8 cellular contexts compared by ENCODE assay signal in the genomic region with DNA sequence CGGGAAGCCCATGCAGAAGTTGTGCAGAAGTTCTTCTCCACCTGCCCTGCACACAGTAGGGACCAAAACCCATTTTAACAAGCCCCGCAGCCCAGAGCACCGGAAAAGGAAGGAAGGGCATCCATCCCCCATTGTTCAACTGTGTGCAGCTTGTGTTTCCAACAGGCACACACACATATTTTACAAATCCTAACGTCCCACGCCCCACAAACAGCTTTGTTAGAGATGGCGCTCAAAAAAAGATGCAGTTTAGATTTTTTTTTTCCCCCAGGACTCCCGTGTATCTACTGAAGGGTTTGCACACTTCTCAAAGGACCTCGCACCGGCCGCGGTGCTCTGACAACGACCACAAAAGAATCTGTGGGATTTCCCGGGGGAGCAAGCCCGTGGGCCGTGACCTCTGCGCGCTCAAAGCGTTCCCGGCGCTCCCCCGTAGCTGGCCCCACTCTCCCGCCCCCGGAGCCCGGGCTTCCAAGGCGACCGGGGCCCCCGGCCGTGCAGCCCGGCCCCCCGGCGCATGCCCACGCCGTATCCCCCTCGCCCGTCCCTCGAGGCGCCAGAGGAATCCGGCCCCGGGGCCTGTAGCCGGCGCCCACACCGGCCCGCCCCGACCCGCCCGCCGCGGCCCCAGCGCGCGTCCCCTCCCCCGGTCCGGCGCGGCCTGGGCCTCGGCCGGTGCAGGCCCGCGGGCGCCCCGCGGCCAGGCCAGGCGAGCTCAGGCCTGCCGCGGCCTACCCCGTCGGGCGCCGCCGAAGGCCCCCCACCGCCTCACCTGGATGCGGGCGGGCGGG. TPM values are rescaled to one million over a fixed set of nuclear protein-coding genes. Genes with fewer than 3 reads are reported as not detected.
DNase-seq lines count a peak whose midpoint lies in the region; ATAC-seq, FAIRE-seq and TF ChIP-seq lines count a peak whose summit lies in the region.

No MANE protein-coding gene starts in this region.

- DNase-seq in ELR (ENCODE audit: low read depth): peak; percentile 33
- DNase-seq in Kasumi-1 (lab: John Stamatoyannopoulos, UW): peak; percentile 25 to 43
- DNase-seq in activated T-helper 1 cell treated with anti-CD3 and anti-CD28 coated beads, Interleukin-12 subunit alpha, Interleukin-12 subunit beta, Interleukin-2, Interleukin-4 antibody, amounts not matched to agents 30 ng/mL and 10 ng/mL and 1 ng/mL, durations not matched to agents 14 hours and 24 hours and 36 hours (ENCODE audit: low spot score): no peak
- DNase-seq in glomerular visceral epithelial cell (ENCODE audit: extremely low spot score): peak; percentile 32
- DNase-seq in retinal pigment epithelial cell (ENCODE audit: low read depth): no peak
- DNase-seq in RCC 7860 (ENCODE audit: low spot score): no peak
- no peak for DNase-seq in NCI-H1092 treated with DMSO at 0.1 percent for 48 hours (lab: John Stamatoyannopoulos, UW)

- FAIRE-seq in RCC 7860 (lab: Jason Lieb, UNC): no peak

- no peaks in the 10 kb centered on the region for H3K27me3 Mint-ChIP-seq in activated T-helper 1 cell treated with anti-CD3 and anti-CD28 coated beads, Interleukin-12 subunit alpha, Interleukin-12 subunit beta, Interleukin-2, Interleukin-4 antibody, amounts not matched to agents 30 ng/mL and 10 ng/mL and 1 ng/mL, durations not matched to agents 14 hours and 24 hours and 36 hours (ENCODE audit: insufficient read depth)

- H3K4me3 Mint-ChIP-seq in activated T-helper 1 cell treated with anti-CD3 and anti-CD28 coated beads, Interleukin-12 subunit alpha, Interleukin-12 subunit beta, Interleukin-2, Interleukin-4 antibody, amounts not matched to agents 30 ng/mL and 10 ng/mL and 1 ng/mL, durations not matched to agents 14 hours and 24 hours and 36 hours: peak overlapping the region; percentile 99

- no peaks in the 10 kb centered on the region for H3K9me3 Mint-ChIP-seq in activated T-helper 1 cell treated with anti-CD3 and anti-CD28 coated beads, Interleukin-12 subunit alpha, Interleukin-12 subunit beta, Interleukin-2, Interleukin-4 antibody, amounts not matched to agents 30 ng/mL and 10 ng/mL and 1 ng/mL, durations not matched to agents 14 hours and 24 hours and 36 hours

- H3K4me3 ChIP-seq in retinal pigment epithelial cell (ENCODE audit: low read length): peak overlapping the region; percentile 83

- H3K4me1 Mint-ChIP-seq in activated T-helper 1 cell treated with anti-CD3 and anti-CD28 coated beads, Interleukin-12 subunit alpha, Interleukin-12 subunit beta, Interleukin-2, Interleukin-4 antibody, amounts not matched to agents 30 ng/mL and 10 ng/mL and 1 ng/mL, durations not matched to agents 14 hours and 24 hours and 36 hours (ENCODE audit: low read depth): peaks cover 34% of the 10 kb centered on the region

- intact Hi-C loops in activated T-helper 1 cell treated with anti-CD3 and anti-CD28 coated beads, Interleukin-12 subunit alpha, Interleukin-12 subunit beta, Interleukin-2, Interleukin-4 antibody, amounts not matched to agents 30 ng/mL and 10 ng/mL and 1 ng/mL, durations not matched to agents 14 hours and 24 hours and 36 hours (cut with micrococcal nuclease): loop anchor here (1.0 to 5.0 kb wide), 2 partner anchors 45 to 317 kb away; partner anchors contain the start of genes NDUFA7 and RPS28

- ATAC-seq in GM21619 (IDR thresholded peaks at IDR 0.05; ENCODE audit: unreplicated experiment): peak; percentile 25

- peak overlapping the region; percentile 94 for H3K27ac Mint-ChIP-seq in activated T-helper 1 cell treated with anti-CD3 and anti-CD28 coated beads, Interleukin-12 subunit alpha, Interleukin-12 subunit beta, Interleukin-2, Interleukin-4 antibody, amounts not matched to agents 30 ng/mL and 10 ng/mL and 1 ng/mL, durations not matched to agents 14 hours and 24 hours and 36 hours

- peaks cover 12% of the 10 kb centered on the region for H3K36me3 Mint-ChIP-seq in activated T-helper 1 cell treated with anti-CD3 and anti-CD28 coated beads, Interleukin-12 subunit alpha, Interleukin-12 subunit beta, Interleukin-2, Interleukin-4 antibody, amounts not matched to agents 30 ng/mL and 10 ng/mL and 1 ng/mL, durations not matched to agents 14 hours and 24 hours and 36 hours (ENCODE audit: low read depth)

- no peak for TF ChIP-seq CTCF in retinal pigment epithelial cell (conservative IDR thresholded peaks at IDR 0.05; ENCODE audit: low read depth, low read length)

RNA-seq across cellular contexts. Expression of gene ELAVL1, which starts 0.5 kb away (rescaled TPM):
- total RNA-seq in activated T-helper 1 cell treated with anti-CD3 and anti-CD28 coated beads, Interleukin-12 subunit alpha, Interleukin-12 subunit beta, Interleukin-2, Interleukin-4 antibody, amounts not matched to agents 30 ng/mL and 10 ng/mL and 1 ng/mL, durations not matched to agents 14 hours and 24 hours and 36 hours: 182 and 186 TPM in 2 replicates

RNA-seq across cellular contexts. Expression of gene CCL25, which starts 47.6 kb away (rescaled TPM):
- not detected in 2 replicates for total RNA-seq in activated T-helper 1 cell treated with anti-CD3 and anti-CD28 coated beads, Interleukin-12 subunit alpha, Interleukin-12 subunit beta, Interleukin-2, Interleukin-4 antibody, amounts not matched to agents 30 ng/mL and 10 ng/mL and 1 ng/mL, durations not matched to agents 14 hours and 24 hours and 36 hours

Comparison
In these comparisons a context has a peak if more than half of its experiments do, and no peak if none do; other contexts are left out.
1. DNase-seq: peak in ELR (single experiment), Kasumi-1 (2 of 2) and glomerular visceral epithelial cell (single experiment); none in activated T-helper 1 cell treated with anti-CD3 and anti-CD28 coated beads, Interleukin-12 subunit alpha, Interleukin-12 subunit beta, Interleukin-2, Interleukin-4 antibody, amounts not matched to agents 30 ng/mL and 10 ng/mL and 1 ng/mL, durations not matched to agents 14 hours and 24 hours and 36 hours (single experiment), retinal pigment epithelial cell (single experiment), RCC 7860 (single experiment) and NCI-H1092 treated with DMSO at 0.1 percent for 48 hours (single experiment).